1 cellular context compared by ENCODE assay signal in genomic region chr14:77457522-77458248, GRCh38.
TF ChIP-seq lines count a peak whose summit lies in the region.

AHSA1 (plus strand) TSS chr14:77458093; CDS start chr14:77458190, 97 bp downstream.
VIPAS39 (minus strand) TSS chr14:77457601; CDS start chr14:77454102, 3,499 bp downstream.

TF ChIP-seq in HepG2, 621 proteins besides CTCF, POLR2A, EP300 and RAD21 (continued from another document and continues in another):
- TF ChIP-seq RERE (CRISPR knock-in tag; IDR thresholded peaks at IDR 0.05; ENCODE audit: low read depth), result no peak
- no peak; the same call in 1 of the 2 replicates for TF ChIP-seq ZNF44 (CRISPR knock-in tag; IDR thresholded peaks at IDR 0.05)
- TF ChIP-seq NAIF1 (CRISPR knock-in tag; IDR thresholded peaks at IDR 0.05; ENCODE audit: borderline replicate concordance), result peak; percentile 63; the same call in 1 of the 2 replicates
- no peak for TF ChIP-seq HIC2 (CRISPR knock-in tag; IDR thresholded peaks at IDR 0.05; ENCODE audit: low read depth)
- TF ChIP-seq MTF2 (CRISPR knock-in tag; IDR thresholded peaks at IDR 0.05; ENCODE audit: borderline replicate concordance), result no peak
- TF ChIP-seq HNF4G (IDR thresholded peaks at IDR 0.05; ENCODE audit: borderline replicate concordance, low read depth, low read length), result no peak
- TF ChIP-seq HNF4G (CRISPR knock-in tag; IDR thresholded peaks at IDR 0.05; ENCODE audit: borderline replicate concordance, low read depth), result no peak
- 0 out of 2 replicates have a peak, but pooled peaks have one; percentile 4 for TF ChIP-seq ZBTB33 (CRISPR knock-in tag; IDR thresholded peaks at IDR 0.05)
- TF ChIP-seq ZNF318 (CRISPR knock-in tag; IDR thresholded peaks at IDR 0.05), result no peak; the same call in 1 of the 2 replicates
- TF ChIP-seq ZNF292 (CRISPR knock-in tag; IDR thresholded peaks at IDR 0.05; ENCODE audit: borderline replicate concordance, low read depth), result 0 out of 2 replicates have a peak, but pooled peaks have one; percentile 38
- TF ChIP-seq POLR2AphosphoS2 (IDR thresholded peaks at IDR 0.05; ENCODE audit: low read depth, low read length), result no peak
- TF ChIP-seq MIER2 (CRISPR knock-in tag; IDR thresholded peaks at IDR 0.05), result no peak
- no peak for TF ChIP-seq ZBTB7A (CRISPR knock-in tag; IDR thresholded peaks at IDR 0.05)
- TF ChIP-seq KDM5A (IDR thresholded peaks at IDR 0.05; ENCODE audit: borderline replicate concordance, low read length), result peak; percentile 98
- TF ChIP-seq FOXA1 (IDR thresholded peaks at IDR 0.05), result no peak
- TF ChIP-seq FOXA1 (CRISPR knock-in tag; IDR thresholded peaks at IDR 0.05), result no peak
- no peak for TF ChIP-seq KAT2B (IDR thresholded peaks at IDR 0.05; ENCODE audit: borderline replicate concordance, low read depth, low read length)
- no peak for TF ChIP-seq ZNF569 (CRISPR knock-in tag; IDR thresholded peaks at IDR 0.05; ENCODE audit: borderline replicate concordance)
- TF ChIP-seq SALL2 (CRISPR knock-in tag; IDR thresholded peaks at IDR 0.05), result no peak; the same call in 1 of the 2 replicates
- TF ChIP-seq ZNF619 (CRISPR knock-in tag; IDR thresholded peaks at IDR 0.05), result 0 out of 2 replicates have a peak, but pooled peaks have one; percentile 6
- TF ChIP-seq SPEN (CRISPR knock-in tag; IDR thresholded peaks at IDR 0.05; ENCODE audit: low read depth), result peak; percentile 49; the same call in 1 of the 2 replicates
- no peak for TF ChIP-seq CBX2 (IDR thresholded peaks at IDR 0.05; ENCODE audit: low read depth, low read length)
- TF ChIP-seq CBX2 (CRISPR knock-in tag; IDR thresholded peaks at IDR 0.05; ENCODE audit: low read depth), result no peak
- peak; percentile 71; the same call in 1 of the 2 replicates for TF ChIP-seq DMAP1 (CRISPR knock-in tag; IDR thresholded peaks at IDR 0.05)
- TF ChIP-seq ZNF512B (CRISPR knock-in tag; IDR thresholded peaks at IDR 0.05; ENCODE audit: borderline replicate concordance), result no peak
- no peak for TF ChIP-seq CEBPB (IDR thresholded peaks at IDR 0.05; ENCODE audit: borderline replicate concordance, low read depth, low read length)
- no peak for TF ChIP-seq ZBTB49 (CRISPR knock-in tag; IDR thresholded peaks at IDR 0.05; ENCODE audit: borderline replicate concordance)
- no peak for TF ChIP-seq ZNF329 (CRISPR knock-in tag; IDR thresholded peaks at IDR 0.05; ENCODE audit: low read depth)
- TF ChIP-seq ZSCAN30 (CRISPR knock-in tag; IDR thresholded peaks at IDR 0.05), result 0 out of 2 replicates have a peak, but pooled peaks have one; percentile 43
